In genomic region chr22:50471197-50471847, GRCh38 we compare ENCODE assay signal across 14 cellular contexts. TPM values are rescaled to one million over a fixed set of nuclear protein-coding genes. Genes with fewer than 3 reads are reported as not detected.
A peak's percentile ranks its signal among the peaks of the same experiment; 100 is the strongest.
DNase-seq lines count a peak whose midpoint lies in the region; ATAC-seq and TF ChIP-seq lines count a peak whose summit lies in the region.
"Had no signal": no experiment of that assay in that cellular context is flagged by ENCODE, and none has a peak within 500 bp of the region (broad histone marks: within the 10 kb centered on the region; RNA-seq: fewer than 3 reads in every experiment).

No MANE protein-coding gene starts in this region.

- no peaks in the 10 kb centered on the region for H3K9me3 ChIP-seq in transverse colon
- no peaks in the 10 kb centered on the region for H3K9me3 ChIP-seq in sigmoid colon

- H3K27ac Mint-ChIP-seq in activated naive CD4-positive, alpha-beta T cell treated with anti-CD3 and anti-CD28 coated beads, Interleukin-2, amount 10 ng/mL, durations not matched to agents 7 days and 5 days: peak overlapping the region; percentile 95
- peak overlapping the region; percentile 83 for H3K27ac Mint-ChIP-seq in activated T-helper 2 cell treated with anti-CD3 and anti-CD28 coated beads, Interferon-gamma antibody, Interleukin-2, Interleukin-4, amounts not matched to agents 10 μg/mL and 5 μg/mL and 100 μg/mL, durations not matched to agents 14 hours and 24 hours and 36 hours

- H3K27me3 ChIP-seq in transverse colon (no peaks in the 10 kb centered on the region), sigmoid colon (no peaks in the 10 kb centered on the region)

- H3K36me3 ChIP-seq in transverse colon (peaks cover 0 to 13% (median 5%) of the 10 kb centered on the region in 4 donors), sigmoid colon (peaks cover 13 to 17% (median 15%) of the 10 kb centered on the region in 4 donors)

- TF ChIP-seq CTCF in transverse colon (IDR thresholded peaks at IDR 0.05) (no peak), sigmoid colon (IDR thresholded peaks at IDR 0.05) (no peak)

- H3K4me1 Mint-ChIP-seq in activated naive CD4-positive, alpha-beta T cell treated with anti-CD3 and anti-CD28 coated beads, Interleukin-2, amount 10 ng/mL, durations not matched to agents 7 days and 5 days: peaks cover 78% of the 10 kb centered on the region
- peaks cover 50% of the 10 kb centered on the region for H3K4me1 Mint-ChIP-seq in activated T-helper 2 cell treated with anti-CD3 and anti-CD28 coated beads, Interferon-gamma antibody, Interleukin-2, Interleukin-4, amounts not matched to agents 10 μg/mL and 5 μg/mL and 100 μg/mL, durations not matched to agents 14 hours and 24 hours and 36 hours (ENCODE audit: low read depth)

- in situ Hi-C loops in transverse colon (cut with MboI; ENCODE audit: low pct_ligation_motif_present in 1 of 4, low pct_unique_long_range_greater_than_20kb in 1 of 4, low sequenced_read_pairs in 3 of 4): no loop called here

- H3K9me3 Mint-ChIP-seq in activated naive CD4-positive, alpha-beta T cell treated with anti-CD3 and anti-CD28 coated beads, Interleukin-2, amount 10 ng/mL, durations not matched to agents 7 days and 5 days: no peaks in the 10 kb centered on the region
- no peaks in the 10 kb centered on the region for H3K9me3 Mint-ChIP-seq in activated T-helper 2 cell treated with anti-CD3 and anti-CD28 coated beads, Interferon-gamma antibody, Interleukin-2, Interleukin-4, amounts not matched to agents 10 μg/mL and 5 μg/mL and 100 μg/mL, durations not matched to agents 14 hours and 24 hours and 36 hours

- ATAC-seq in GM19467 (IDR thresholded peaks at IDR 0.05; ENCODE audit: unreplicated experiment): no peak
- ATAC-seq: PC-3 had no signal

- H3K27me3 Mint-ChIP-seq in activated naive CD4-positive, alpha-beta T cell treated with anti-CD3 and anti-CD28 coated beads, Interleukin-2, amount 10 ng/mL, durations not matched to agents 7 days and 5 days: no peaks in the 10 kb centered on the region
- H3K27me3 Mint-ChIP-seq in activated T-helper 2 cell treated with anti-CD3 and anti-CD28 coated beads, Interferon-gamma antibody, Interleukin-2, Interleukin-4, amounts not matched to agents 10 μg/mL and 5 μg/mL and 100 μg/mL, durations not matched to agents 14 hours and 24 hours and 36 hours (ENCODE audit: low read depth): no peaks in the 10 kb centered on the region

- peaks cover 25% of the 10 kb centered on the region for H3K36me3 Mint-ChIP-seq in activated naive CD4-positive, alpha-beta T cell treated with anti-CD3 and anti-CD28 coated beads, Interleukin-2, amount 10 ng/mL, durations not matched to agents 7 days and 5 days
- H3K36me3 Mint-ChIP-seq in activated T-helper 2 cell treated with anti-CD3 and anti-CD28 coated beads, Interferon-gamma antibody, Interleukin-2, Interleukin-4, amounts not matched to agents 10 μg/mL and 5 μg/mL and 100 μg/mL, durations not matched to agents 14 hours and 24 hours and 36 hours (ENCODE audit: low read depth): peaks cover 17% of the 10 kb centered on the region

- TF ChIP-seq POLR2A in transverse colon (IDR thresholded peaks at IDR 0.05): no peak
- TF ChIP-seq POLR2A in sigmoid colon (IDR thresholded peaks at IDR 0.05): no peak

- intact Hi-C loops in activated T-helper 2 cell treated with anti-CD3 and anti-CD28 coated beads, Interferon-gamma antibody, Interleukin-2, Interleukin-4, amounts not matched to agents 10 μg/mL and 5 μg/mL and 100 μg/mL, durations not matched to agents 14 hours and 24 hours and 36 hours (cut with micrococcal nuclease): loop anchor here (5.0 kb wide), 1 partner anchor 56 kb away; the partner anchor contains the start of gene SCO2
- intact Hi-C loops in transverse colon (cut with DNase I; ENCODE audit: low total_unique reads): loop anchor here (10.0 kb wide), 1 partner anchor 217 kb away; the partner anchor contains the start of gene HDAC10
- intact Hi-C loops in sigmoid colon (cut with DNase I): no loop called here

- CTCF ChIA-PET in activated naive CD4-positive, alpha-beta T cell treated with anti-CD3 and anti-CD28 coated beads, Interleukin-2, amount 10 ng/mL, durations not matched to agents 7 days and 5 days (lab: Charles Lee): interaction anchor here (0.8 to 3.1 kb wide), 5 partner anchors 9 to 26 kb away, joined by 3 to 21 read pairs (median 4); no protein-coding TSS in a partner anchor

- no peak for DNase-seq in activated naive CD4-positive, alpha-beta T cell treated with anti-CD3 and anti-CD28 coated beads, Interleukin-2, amount 10 ng/mL, durations not matched to agents 7 days and 5 days
- DNase-seq in activated naive CD4-positive, alpha-beta T cell treated with Interleukin-2 at 50 U/mL for 16 hours: no peak
- no peak for DNase-seq in activated T-helper 2 cell treated with anti-CD3 and anti-CD28 coated beads, Interferon-gamma antibody, Interleukin-2, Interleukin-4, amounts not matched to agents 10 μg/mL and 5 μg/mL and 100 μg/mL, durations not matched to agents 14 hours and 24 hours and 36 hours (ENCODE audit: low spot score)
- DNase-seq in medulla oblongata (ENCODE audit: extremely low spot score): peak; percentile 86
- no peak for DNase-seq in transverse colon
- DNase-seq in mesenteric fat pad (ENCODE audit: low spot score): no peak
- DNase-seq in sigmoid colon: no peak
- DNase-seq: aorta, kidney glomerular epithelial cell, NCI-H187, PC-3, WERI-Rb-1 had no signal

- H3K4me1 ChIP-seq in transverse colon (peaks cover 53 to 64% (median 57%) of the 10 kb centered on the region in 4 donors), sigmoid colon (peaks cover 0 to 61% (median 59%) of the 10 kb centered on the region in 4 donors)

- 80% methylated on average over 21 of the region's 21 CpGs; no CpG with 5 or more reads in 1 of the 2 donors for WGBS in transverse colon (ENCODE audit: low coverage in 1 of 2), 2 donors
- WGBS in sigmoid colon, 2 donors: 73% methylated on average over 21 of the region's 21 CpGs

- TF ChIP-seq EP300 in transverse colon (IDR thresholded peaks at IDR 0.05; ENCODE audit: low read depth) (no peak), sigmoid colon (IDR thresholded peaks at IDR 0.05) (no peak)

- H3K4me3 ChIP-seq in transverse colon (no peak overlapping the region), sigmoid colon (no peak overlapping the region)

- H3K4me3 Mint-ChIP-seq in activated naive CD4-positive, alpha-beta T cell treated with anti-CD3 and anti-CD28 coated beads, Interleukin-2, amount 10 ng/mL, durations not matched to agents 7 days and 5 days: peak overlapping the region; percentile 69
- peak overlapping the region; percentile 55 for H3K4me3 Mint-ChIP-seq in activated T-helper 2 cell treated with anti-CD3 and anti-CD28 coated beads, Interferon-gamma antibody, Interleukin-2, Interleukin-4, amounts not matched to agents 10 μg/mL and 5 μg/mL and 100 μg/mL, durations not matched to agents 14 hours and 24 hours and 36 hours (ENCODE audit: low read depth)

- H3K27ac ChIP-seq in transverse colon: peak overlapping the region; percentile 83 to 91 (median 87)
- H3K27ac ChIP-seq in sigmoid colon: no peak overlapping the region
- H3K27ac ChIP-seq: WERI-Rb-1 had no signal

RNA-seq across cellular contexts. Expression of gene SBF1, which starts 3.5 kb away (rescaled TPM):
- 102 and 106 TPM in 2 replicates for total RNA-seq in activated T-helper 2 cell treated with anti-CD3 and anti-CD28 coated beads, Interferon-gamma antibody, Interleukin-2, Interleukin-4, amounts not matched to agents 10 μg/mL and 5 μg/mL and 100 μg/mL, durations not matched to agents 14 hours and 24 hours and 36 hours
- total RNA-seq in transverse colon (100 to 1,000 TPM in 2 of 4 donors, 10 to 100 TPM in 2; 59.9 to 241 (median 108) TPM), mesenteric fat pad (74.3 TPM), sigmoid colon (10 to 100 TPM; 23.2 to 53.7 (median 32.3) TPM)
- polyA plus RNA-seq in sigmoid colon: 10 to 100 TPM; 13.8 to 67.3 (median 17.3) TPM

RNA-seq across cellular contexts. Expression of gene ADM2, which starts 10.0 kb away (rescaled TPM):
- total RNA-seq in activated T-helper 2 cell treated with anti-CD3 and anti-CD28 coated beads, Interferon-gamma antibody, Interleukin-2, Interleukin-4, amounts not matched to agents 10 μg/mL and 5 μg/mL and 100 μg/mL, durations not matched to agents 14 hours and 24 hours and 36 hours: 2.2 and 2.9 TPM in 2 replicates
- total RNA-seq in transverse colon (1 to 10 TPM in 3 of 4 donors, under 1 TPM in 1; 0.75 to 5.4 (median 1.2) TPM), mesenteric fat pad (0.42 TPM), sigmoid colon (not detected)
- polyA plus RNA-seq in sigmoid colon: 1 to 10 TPM; 1.2 to 8.6 (median 3.2) TPM

RNA-seq across cellular contexts. Expression of gene MIOX, which starts 15.3 kb away (rescaled TPM):
- 0.25 TPM in 1 of 2 replicates, not detected in the other for total RNA-seq in activated T-helper 2 cell treated with anti-CD3 and anti-CD28 coated beads, Interferon-gamma antibody, Interleukin-2, Interleukin-4, amounts not matched to agents 10 μg/mL and 5 μg/mL and 100 μg/mL, durations not matched to agents 14 hours and 24 hours and 36 hours
- not detected for total RNA-seq in transverse colon
- not detected for total RNA-seq in mesenteric fat pad
- total RNA-seq in sigmoid colon: not detected
- under 1 TPM in 1 of 3 donors, not detected in 2; 0.20 TPM for polyA plus RNA-seq in sigmoid colon
- total RNA-seq: aorta, epithelial cell of proximal tubule, PC-3 had no signal
- polyA plus RNA-seq: aorta had no signal

RNA-seq across cellular contexts. Expression of gene LMF2, which starts 36.2 kb away (rescaled TPM):
- 77.2 and 81.8 TPM in 2 replicates for total RNA-seq in activated T-helper 2 cell treated with anti-CD3 and anti-CD28 coated beads, Interferon-gamma antibody, Interleukin-2, Interleukin-4, amounts not matched to agents 10 μg/mL and 5 μg/mL and 100 μg/mL, durations not matched to agents 14 hours and 24 hours and 36 hours
- total RNA-seq in transverse colon: 100 to 1,000 TPM in 1 of 4 donors, 10 to 100 TPM in 3; 54.0 to 119 (median 79.9) TPM
- total RNA-seq in mesenteric fat pad: 57.1 TPM
- 10 to 100 TPM; 24.8 to 52.5 (median 45.3) TPM for total RNA-seq in sigmoid colon
- 10 to 100 TPM in 2 of 3 donors, 1 to 10 TPM in 1; 7.2 to 61.1 (median 11.3) TPM for polyA plus RNA-seq in sigmoid colon

RNA-seq across cellular contexts. Expression of gene NCAPH2, which starts 36.7 kb away (rescaled TPM):
- total RNA-seq in activated T-helper 2 cell treated with anti-CD3 and anti-CD28 coated beads, Interferon-gamma antibody, Interleukin-2, Interleukin-4, amounts not matched to agents 10 μg/mL and 5 μg/mL and 100 μg/mL, durations not matched to agents 14 hours and 24 hours and 36 hours: 112 and 115 TPM in 2 replicates
- total RNA-seq in transverse colon: 10 to 100 TPM; 26.5 to 64.7 (median 41.6) TPM
- total RNA-seq in mesenteric fat pad: 25.0 TPM
- total RNA-seq in sigmoid colon: 10 to 100 TPM; 30.7 to 54.0 (median 35.6) TPM
- polyA plus RNA-seq in sigmoid colon: 10 to 100 TPM; 20.3 to 45.3 (median 22.2) TPM

Comparison
In these comparisons a context has a peak if more than half of its experiments do, and no peak if none do; other contexts are left out.
1. H3K27ac ChIP-seq: peak in transverse colon (4 of 4); none in sigmoid colon (0 of 4).